ENCODE assay signal across 1 cellular context in the genomic region with DNA sequence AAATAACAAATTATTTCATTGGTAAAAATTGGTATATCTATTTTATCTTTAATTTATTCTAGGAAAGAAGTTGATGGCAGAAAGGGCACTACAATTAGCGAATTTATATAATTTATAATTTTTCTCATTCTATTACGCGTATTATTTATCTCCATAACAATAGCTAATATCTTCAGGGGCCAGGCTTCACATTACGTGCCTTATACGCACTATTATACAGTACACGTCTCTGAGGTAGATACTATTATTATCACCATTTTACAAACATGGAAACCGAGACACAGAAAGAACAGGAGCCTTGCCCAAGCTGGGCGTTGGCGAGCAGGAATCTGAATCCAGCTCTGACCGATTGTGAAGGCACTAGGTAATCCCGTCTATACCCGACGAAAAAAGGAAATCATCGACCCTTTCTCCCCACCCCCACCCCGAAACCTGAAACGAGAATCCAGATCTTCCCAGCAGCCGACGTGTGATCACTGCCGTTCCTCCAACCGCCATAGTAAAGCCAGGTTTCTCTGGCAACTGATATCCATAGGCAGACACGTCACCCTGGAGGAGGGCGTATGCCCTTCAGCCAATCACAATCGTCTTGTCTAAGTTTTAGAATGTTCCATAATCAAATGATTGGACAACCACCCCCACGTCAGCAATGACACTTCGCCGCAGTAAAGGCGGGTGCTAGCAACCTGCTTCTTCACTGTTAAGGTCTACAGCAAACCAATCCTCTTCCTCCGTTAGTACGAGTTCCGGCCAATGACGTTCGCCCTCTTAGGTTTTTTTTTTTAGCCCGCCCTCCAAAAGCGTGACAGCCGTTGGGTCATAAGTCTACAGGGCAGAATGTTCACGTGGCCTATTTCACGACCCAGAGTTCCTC.
A peak's percentile ranks its signal among the peaks of the same experiment; 100 is the strongest.
TF ChIP-seq lines count a peak whose summit lies in the region.

A gene with protein sequence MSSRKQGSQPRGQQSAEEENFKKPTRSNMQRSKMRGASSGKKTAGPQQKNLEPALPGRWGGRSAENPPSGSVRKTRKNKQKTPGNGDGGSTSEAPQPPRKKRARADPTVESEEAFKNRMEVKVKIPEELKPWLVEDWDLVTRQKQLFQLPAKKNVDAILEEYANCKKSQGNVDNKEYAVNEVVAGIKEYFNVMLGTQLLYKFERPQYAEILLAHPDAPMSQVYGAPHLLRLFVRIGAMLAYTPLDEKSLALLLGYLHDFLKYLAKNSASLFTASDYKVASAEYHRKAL (minus strand): TSS at position 501 of the 874 bp plus-strand sequence. CDS start 9,672 bp downstream, outside the sequence.

TF ChIP-seq in HepG2, 621 proteins besides CTCF, POLR2A, EP300 and RAD21 (continued from another document and continues in another):
- TF ChIP-seq, protein P1, sequence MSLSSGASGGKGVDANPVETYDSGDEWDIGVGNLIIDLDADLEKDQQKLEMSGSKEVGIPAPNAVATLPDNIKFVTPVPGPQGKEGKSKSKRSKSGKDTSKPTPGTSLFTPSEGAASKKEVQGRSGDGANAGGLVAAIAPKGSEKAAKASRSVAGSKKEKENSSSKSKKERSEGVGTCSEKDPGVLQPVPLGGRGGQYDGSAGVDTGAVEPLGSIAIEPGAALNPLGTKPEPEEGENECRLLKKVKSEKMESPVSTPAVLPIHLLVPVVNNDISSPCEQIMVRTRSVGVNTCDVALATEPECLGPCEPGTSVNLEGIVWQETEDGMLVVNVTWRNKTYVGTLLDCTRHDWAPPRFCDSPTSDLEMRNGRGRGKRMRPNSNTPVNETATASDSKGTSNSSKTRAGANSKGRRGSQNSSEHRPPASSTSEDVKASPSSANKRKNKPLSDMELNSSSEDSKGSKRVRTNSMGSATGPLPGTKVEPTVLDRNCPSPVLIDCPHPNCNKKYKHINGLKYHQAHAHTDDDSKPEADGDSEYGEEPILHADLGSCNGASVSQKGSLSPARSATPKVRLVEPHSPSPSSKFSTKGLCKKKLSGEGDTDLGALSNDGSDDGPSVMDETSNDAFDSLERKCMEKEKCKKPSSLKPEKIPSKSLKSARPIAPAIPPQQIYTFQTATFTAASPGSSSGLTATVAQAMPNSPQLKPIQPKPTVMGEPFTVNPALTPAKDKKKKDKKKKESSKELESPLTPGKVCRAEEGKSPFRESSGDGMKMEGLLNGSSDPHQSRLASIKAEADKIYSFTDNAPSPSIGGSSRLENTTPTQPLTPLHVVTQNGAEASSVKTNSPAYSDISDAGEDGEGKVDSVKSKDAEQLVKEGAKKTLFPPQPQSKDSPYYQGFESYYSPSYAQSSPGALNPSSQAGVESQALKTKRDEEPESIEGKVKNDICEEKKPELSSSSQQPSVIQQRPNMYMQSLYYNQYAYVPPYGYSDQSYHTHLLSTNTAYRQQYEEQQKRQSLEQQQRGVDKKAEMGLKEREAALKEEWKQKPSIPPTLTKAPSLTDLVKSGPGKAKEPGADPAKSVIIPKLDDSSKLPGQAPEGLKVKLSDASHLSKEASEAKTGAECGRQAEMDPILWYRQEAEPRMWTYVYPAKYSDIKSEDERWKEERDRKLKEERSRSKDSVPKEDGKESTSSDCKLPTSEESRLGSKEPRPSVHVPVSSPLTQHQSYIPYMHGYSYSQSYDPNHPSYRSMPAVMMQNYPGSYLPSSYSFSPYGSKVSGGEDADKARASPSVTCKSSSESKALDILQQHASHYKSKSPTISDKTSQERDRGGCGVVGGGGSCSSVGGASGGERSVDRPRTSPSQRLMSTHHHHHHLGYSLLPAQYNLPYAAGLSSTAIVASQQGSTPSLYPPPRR (CRISPR knock-in tag; IDR thresholded peaks at IDR 0.05; ENCODE audit: borderline replicate concordance): no peak
- TF ChIP-seq RXRB (CRISPR knock-in tag; IDR thresholded peaks at IDR 0.05; ENCODE audit: borderline replicate concordance) (no peak), TOE1 (CRISPR knock-in tag; IDR thresholded peaks at IDR 0.05) (no peak), NKX3-1 (CRISPR knock-in tag; IDR thresholded peaks at IDR 0.05) (no peak), HMG20B (CRISPR knock-in tag; conservative IDR thresholded peaks at IDR 0.05) (no peak), HNRNPH1 (optimal IDR thresholded peaks at IDR 0.05; ENCODE audit: low read depth, low read length) (no peak), IRF2 (CRISPR knock-in tag; IDR thresholded peaks at IDR 0.05) (0 out of 2 replicates have a peak, but pooled peaks have one; percentile 17), ZNF777 (CRISPR knock-in tag; IDR thresholded peaks at IDR 0.05) (no peak), NFKBIZ (CRISPR knock-in tag; IDR thresholded peaks at IDR 0.05) (no peak), RXRA (CRISPR knock-in tag; IDR thresholded peaks at IDR 0.05) (no peak), PLRG1 (conservative IDR thresholded peaks at IDR 0.05) (no peak), RFX5 (IDR thresholded peaks at IDR 0.05; ENCODE audit: low read depth, low read length) (peak; percentile 84), RFX1 (IDR thresholded peaks at IDR 0.05) (peak; percentile 69; the same call in 1 of the 2 replicates), ZMAT3 (CRISPR knock-in tag; conservative IDR thresholded peaks at IDR 0.05) (no peak), ZNF138 (CRISPR knock-in tag; IDR thresholded peaks at IDR 0.05; ENCODE audit: low read depth) (no peak), CEBPG (CRISPR knock-in tag; IDR thresholded peaks at IDR 0.05) (no peak), CREM (IDR thresholded peaks at IDR 0.05) (peak; percentile 91), CREM (CRISPR knock-in tag; IDR thresholded peaks at IDR 0.05) (no peak), ZNF644 (CRISPR knock-in tag; IDR thresholded peaks at IDR 0.05; ENCODE audit: low read depth) (no peak), TRIM24 (CRISPR knock-in tag; IDR thresholded peaks at IDR 0.05) (no peak), ZFP36L2 (CRISPR knock-in tag; IDR thresholded peaks at IDR 0.05) (no peak), ZNF367 (CRISPR knock-in tag; IDR thresholded peaks at IDR 0.05; ENCODE audit: borderline replicate concordance) (no peak), MTF1 (CRISPR knock-in tag; IDR thresholded peaks at IDR 0.05) (no peak), ZNF263 (CRISPR knock-in tag; IDR thresholded peaks at IDR 0.05) (no peak), SMYD3 (CRISPR knock-in tag; IDR thresholded peaks at IDR 0.05) (no peak), ZNF577 (CRISPR knock-in tag; IDR thresholded peaks at IDR 0.05; ENCODE audit: borderline replicate concordance, low read depth) (no peak), ZFP90 (CRISPR knock-in tag; IDR thresholded peaks at IDR 0.05; ENCODE audit: borderline replicate concordance) (no peak), RFX3 (CRISPR knock-in tag; IDR thresholded peaks at IDR 0.05) (peak; percentile 36; the same call in 1 of the 2 replicates), CBX1 (IDR thresholded peaks at IDR 0.05; ENCODE audit: low read depth) (no peak), ZNF749 (CRISPR knock-in tag; IDR thresholded peaks at IDR 0.05; ENCODE audit: borderline replicate concordance) (no peak), BRD4 (CRISPR knock-in tag; IDR thresholded peaks at IDR 0.05) (no peak), SAP130 (CRISPR knock-in tag; IDR thresholded peaks at IDR 0.05; ENCODE audit: low read depth) (peak; percentile 47; the same call in 1 of the 2 replicates)
- TF ChIP-seq, protein P2, sequence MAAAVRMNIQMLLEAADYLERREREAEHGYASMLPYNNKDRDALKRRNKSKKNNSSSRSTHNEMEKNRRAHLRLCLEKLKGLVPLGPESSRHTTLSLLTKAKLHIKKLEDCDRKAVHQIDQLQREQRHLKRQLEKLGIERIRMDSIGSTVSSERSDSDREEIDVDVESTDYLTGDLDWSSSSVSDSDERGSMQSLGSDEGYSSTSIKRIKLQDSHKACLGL (CRISPR knock-in tag; IDR thresholded peaks at IDR 0.05): no peak
- TF ChIP-seq, protein P3, sequence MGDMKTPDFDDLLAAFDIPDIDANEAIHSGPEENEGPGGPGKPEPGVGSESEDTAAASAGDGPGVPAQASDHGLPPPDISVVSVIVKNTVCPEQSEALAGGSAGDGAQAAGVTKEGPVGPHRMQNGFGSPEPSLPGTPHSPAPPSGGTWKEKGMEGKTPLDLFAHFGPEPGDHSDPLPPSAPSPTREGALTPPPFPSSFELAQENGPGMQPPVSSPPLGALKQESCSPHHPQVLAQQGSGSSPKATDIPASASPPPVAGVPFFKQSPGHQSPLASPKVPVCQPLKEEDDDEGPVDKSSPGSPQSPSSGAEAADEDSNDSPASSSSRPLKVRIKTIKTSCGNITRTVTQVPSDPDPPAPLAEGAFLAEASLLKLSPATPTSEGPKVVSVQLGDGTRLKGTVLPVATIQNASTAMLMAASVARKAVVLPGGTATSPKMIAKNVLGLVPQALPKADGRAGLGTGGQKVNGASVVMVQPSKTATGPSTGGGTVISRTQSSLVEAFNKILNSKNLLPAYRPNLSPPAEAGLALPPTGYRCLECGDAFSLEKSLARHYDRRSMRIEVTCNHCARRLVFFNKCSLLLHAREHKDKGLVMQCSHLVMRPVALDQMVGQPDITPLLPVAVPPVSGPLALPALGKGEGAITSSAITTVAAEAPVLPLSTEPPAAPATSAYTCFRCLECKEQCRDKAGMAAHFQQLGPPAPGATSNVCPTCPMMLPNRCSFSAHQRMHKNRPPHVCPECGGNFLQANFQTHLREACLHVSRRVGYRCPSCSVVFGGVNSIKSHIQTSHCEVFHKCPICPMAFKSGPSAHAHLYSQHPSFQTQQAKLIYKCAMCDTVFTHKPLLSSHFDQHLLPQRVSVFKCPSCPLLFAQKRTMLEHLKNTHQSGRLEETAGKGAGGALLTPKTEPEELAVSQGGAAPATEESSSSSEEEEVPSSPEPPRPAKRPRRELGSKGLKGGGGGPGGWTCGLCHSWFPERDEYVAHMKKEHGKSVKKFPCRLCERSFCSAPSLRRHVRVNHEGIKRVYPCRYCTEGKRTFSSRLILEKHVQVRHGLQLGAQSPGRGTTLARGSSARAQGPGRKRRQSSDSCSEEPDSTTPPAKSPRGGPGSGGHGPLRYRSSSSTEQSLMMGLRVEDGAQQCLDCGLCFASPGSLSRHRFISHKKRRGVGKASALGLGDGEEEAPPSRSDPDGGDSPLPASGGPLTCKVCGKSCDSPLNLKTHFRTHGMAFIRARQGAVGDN (CRISPR knock-in tag; IDR thresholded peaks at IDR 0.05): no peak
- TF ChIP-seq, protein P4, sequence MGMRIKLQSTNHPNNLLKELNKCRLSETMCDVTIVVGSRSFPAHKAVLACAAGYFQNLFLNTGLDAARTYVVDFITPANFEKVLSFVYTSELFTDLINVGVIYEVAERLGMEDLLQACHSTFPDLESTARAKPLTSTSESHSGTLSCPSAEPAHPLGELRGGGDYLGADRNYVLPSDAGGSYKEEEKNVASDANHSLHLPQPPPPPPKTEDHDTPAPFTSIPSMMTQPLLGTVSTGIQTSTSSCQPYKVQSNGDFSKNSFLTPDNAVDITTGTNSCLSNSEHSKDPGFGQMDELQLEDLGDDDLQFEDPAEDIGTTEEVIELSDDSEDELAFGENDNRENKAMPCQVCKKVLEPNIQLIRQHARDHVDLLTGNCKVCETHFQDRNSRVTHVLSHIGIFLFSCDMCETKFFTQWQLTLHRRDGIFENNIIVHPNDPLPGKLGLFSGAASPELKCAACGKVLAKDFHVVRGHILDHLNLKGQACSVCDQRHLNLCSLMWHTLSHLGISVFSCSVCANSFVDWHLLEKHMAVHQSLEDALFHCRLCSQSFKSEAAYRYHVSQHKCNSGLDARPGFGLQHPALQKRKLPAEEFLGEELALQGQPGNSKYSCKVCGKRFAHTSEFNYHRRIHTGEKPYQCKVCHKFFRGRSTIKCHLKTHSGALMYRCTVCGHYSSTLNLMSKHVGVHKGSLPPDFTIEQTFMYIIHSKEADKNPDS (CRISPR knock-in tag; IDR thresholded peaks at IDR 0.05): no peak
- TF ChIP-seq, protein P5, sequence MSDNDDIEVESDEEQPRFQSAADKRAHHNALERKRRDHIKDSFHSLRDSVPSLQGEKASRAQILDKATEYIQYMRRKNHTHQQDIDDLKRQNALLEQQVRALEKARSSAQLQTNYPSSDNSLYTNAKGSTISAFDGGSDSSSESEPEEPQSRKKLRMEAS (IDR thresholded peaks at IDR 0.05): no peak; the same call in none of the 2 replicates
- TF ChIP-seq, protein P6, sequence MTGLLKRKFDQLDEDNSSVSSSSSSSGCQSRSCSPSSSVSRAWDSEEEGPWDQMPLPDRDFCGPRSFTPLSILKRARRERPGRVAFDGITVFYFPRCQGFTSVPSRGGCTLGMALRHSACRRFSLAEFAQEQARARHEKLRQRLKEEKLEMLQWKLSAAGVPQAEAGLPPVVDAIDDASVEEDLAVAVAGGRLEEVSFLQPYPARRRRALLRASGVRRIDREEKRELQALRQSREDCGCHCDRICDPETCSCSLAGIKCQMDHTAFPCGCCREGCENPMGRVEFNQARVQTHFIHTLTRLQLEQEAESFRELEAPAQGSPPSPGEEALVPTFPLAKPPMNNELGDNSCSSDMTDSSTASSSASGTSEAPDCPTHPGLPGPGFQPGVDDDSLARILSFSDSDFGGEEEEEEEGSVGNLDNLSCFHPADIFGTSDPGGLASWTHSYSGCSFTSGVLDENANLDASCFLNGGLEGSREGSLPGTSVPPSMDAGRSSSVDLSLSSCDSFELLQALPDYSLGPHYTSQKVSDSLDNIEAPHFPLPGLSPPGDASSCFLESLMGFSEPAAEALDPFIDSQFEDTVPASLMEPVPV (CRISPR knock-in tag; IDR thresholded peaks at IDR 0.05): no peak
- TF ChIP-seq, protein P7, sequence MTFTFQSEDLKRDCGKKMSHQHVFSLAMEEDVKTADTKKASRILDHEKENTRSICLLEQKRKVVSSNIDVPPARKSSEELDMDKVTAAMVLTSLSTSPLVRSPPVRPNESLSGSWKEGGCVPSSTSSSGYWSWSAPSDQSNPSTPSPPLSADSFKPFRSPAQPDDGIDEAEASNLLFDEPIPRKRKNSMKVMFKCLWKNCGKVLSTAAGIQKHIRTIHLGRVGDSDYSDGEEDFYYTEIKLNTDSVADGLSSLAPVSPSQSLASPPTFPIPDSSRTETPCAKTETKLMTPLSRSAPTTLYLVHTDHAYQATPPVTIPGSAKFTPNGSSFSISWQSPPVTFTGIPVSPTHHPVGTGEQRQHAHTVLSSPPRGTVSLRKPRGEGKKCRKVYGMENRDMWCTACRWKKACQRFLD (CRISPR knock-in tag; IDR thresholded peaks at IDR 0.05; ENCODE audit: borderline replicate concordance): no peak
- TF ChIP-seq, protein P8, sequence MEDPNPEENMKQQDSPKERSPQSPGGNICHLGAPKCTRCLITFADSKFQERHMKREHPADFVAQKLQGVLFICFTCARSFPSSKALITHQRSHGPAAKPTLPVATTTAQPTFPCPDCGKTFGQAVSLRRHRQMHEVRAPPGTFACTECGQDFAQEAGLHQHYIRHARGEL (CRISPR knock-in tag; IDR thresholded peaks at IDR 0.05): no peak
- TF ChIP-seq, protein P9, sequence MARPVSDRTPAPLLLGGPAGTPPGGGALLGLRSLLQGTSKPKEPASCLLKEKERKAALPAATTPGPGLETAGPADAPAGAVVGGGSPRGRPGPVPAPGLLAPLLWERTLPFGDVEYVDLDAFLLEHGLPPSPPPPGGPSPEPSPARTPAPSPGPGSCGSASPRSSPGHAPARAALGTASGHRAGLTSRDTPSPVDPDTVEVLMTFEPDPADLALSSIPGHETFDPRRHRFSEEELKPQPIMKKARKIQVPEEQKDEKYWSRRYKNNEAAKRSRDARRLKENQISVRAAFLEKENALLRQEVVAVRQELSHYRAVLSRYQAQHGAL (CRISPR knock-in tag; IDR thresholded peaks at IDR 0.05; ENCODE audit: not compliant biosample characterization): no peak
- TF ChIP-seq, protein P10, sequence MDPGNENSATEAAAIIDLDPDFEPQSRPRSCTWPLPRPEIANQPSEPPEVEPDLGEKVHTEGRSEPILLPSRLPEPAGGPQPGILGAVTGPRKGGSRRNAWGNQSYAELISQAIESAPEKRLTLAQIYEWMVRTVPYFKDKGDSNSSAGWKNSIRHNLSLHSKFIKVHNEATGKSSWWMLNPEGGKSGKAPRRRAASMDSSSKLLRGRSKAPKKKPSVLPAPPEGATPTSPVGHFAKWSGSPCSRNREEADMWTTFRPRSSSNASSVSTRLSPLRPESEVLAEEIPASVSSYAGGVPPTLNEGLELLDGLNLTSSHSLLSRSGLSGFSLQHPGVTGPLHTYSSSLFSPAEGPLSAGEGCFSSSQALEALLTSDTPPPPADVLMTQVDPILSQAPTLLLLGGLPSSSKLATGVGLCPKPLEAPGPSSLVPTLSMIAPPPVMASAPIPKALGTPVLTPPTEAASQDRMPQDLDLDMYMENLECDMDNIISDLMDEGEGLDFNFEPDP (CRISPR knock-in tag; conservative IDR thresholded peaks at IDR 0.05): no peak
